8 cellular contexts compared by ENCODE assay signal in genomic region chr1:177913762-177914540, GRCh38. TPM values are rescaled to one million over a fixed set of nuclear protein-coding genes. Genes with fewer than 3 reads are reported as not detected.
DNase-seq lines count a peak whose midpoint lies in the region; ATAC-seq, FAIRE-seq and TF ChIP-seq lines count a peak whose summit lies in the region.

No MANE protein-coding gene starts in this region.

- in situ Hi-C loops in GM12878 (cut with MboI): no loop called here

- 0 out of 2 replicates have a peak, but pooled peaks have one; percentile 6 for TF ChIP-seq RAD21 in GM12878 (IDR thresholded peaks at IDR 0.05; ENCODE audit: insufficient read depth, low read depth, low read length)

- DNase-seq in DMS53 (lab: John Stamatoyannopoulos, UW) (peak; percentile 84), MM.1S (peak; percentile 44), GM12878 (ENCODE audit: low read depth, low spot score) (no peak), mesendoderm (peak; percentile 46)
- no peak for DNase-seq in activated naive CD8-positive, alpha-beta T cell treated with anti-CD3 and anti-CD28 coated beads for 36 hours
- DNase-seq in stimulated activated CD4-positive, alpha-beta T cell treated with anti-CD3 and anti-CD28 coated beads, Interleukin-2, amount 100 ng/mL, for 24 hours: no peak
- DNase-seq in effector CD8-positive, alpha-beta T cell (lab: John Stamatoyannopoulos, UW): no peak

- TF ChIP-seq CTCF in MM.1S (IDR thresholded peaks at IDR 0.05; ENCODE audit: low read length) (peak; percentile 84), GM12878 (IDR thresholded peaks at IDR 0.05 in 2 of 3, conservative IDR thresholded peaks at IDR 0.05 in 1 of 3; ENCODE audit: control insufficient read depth in 2 of 3, extremely low read depth in 1 of 3, insufficient read depth in 1 of 3, low read depth in 3 of 3, low read length in 3 of 3) (peak; percentile 22 to 31 (median 27); a peak in 3 of 6 replicates)

- H3K9me3 ChIP-seq in MM.1S (replicated peaks; ENCODE audit: insufficient read depth, low read length) (no peaks in the 10 kb centered on the region), GM12878 (replicated peaks; ENCODE audit: control insufficient read depth, insufficient read depth, low read length) (no peaks in the 10 kb centered on the region)

- no peak overlapping the region for H3K56ac ChIP-seq in mesendoderm (ENCODE audit: low read length)

- H3K4me3 Mint-ChIP-seq in activated naive CD8-positive, alpha-beta T cell treated with anti-CD3 and anti-CD28 coated beads for 36 hours: no peak overlapping the region

- H2AK5ac ChIP-seq in mesendoderm (ENCODE audit: low read length): no peak overlapping the region

- intact Hi-C loops in GM12878 (cut with micrococcal nuclease; ENCODE audit: unreplicated experiment): no loop called here

- POLR2A ChIA-PET in GM12878 (lab: Charles Lee): no interaction called here

- no peak overlapping the region for H4K5ac ChIP-seq in mesendoderm (ENCODE audit: low read length)

- H3K4me3 ChIP-seq in MM.1S (ENCODE audit: low read length) (no peak overlapping the region), GM12878 (no peak overlapping the region), mesendoderm (ENCODE audit: low read length) (no peak overlapping the region)

- H3K27me3 Mint-ChIP-seq in activated naive CD8-positive, alpha-beta T cell treated with anti-CD3 and anti-CD28 coated beads for 36 hours: peaks cover 4% of the 10 kb centered on the region

- H3F3A ChIP-seq in MM.1S (ENCODE audit: insufficient read depth, low read length): no peaks in the 10 kb centered on the region

- CTCF ChIA-PET in GM12878 (lab: Yijun Ruan, JAX): interaction anchor here (0.7 to 1.9 kb wide), 29 partner anchors 9 to 658 kb away, joined by 3 to 18 read pairs (median 3); no protein-coding TSS in a partner anchor

- no peak overlapping the region for H2BK120ac ChIP-seq in mesendoderm (ENCODE audit: low read depth, low read length)

- H3K9me2 ChIP-seq in MM.1S (replicated peaks; ENCODE audit: insufficient read depth, low read length): no peaks in the 10 kb centered on the region

- FAIRE-seq in GM12878 (lab: Jason Lieb, UNC): no peak

- H3K4ac ChIP-seq in mesendoderm (ENCODE audit: low read depth, low read length): no peak overlapping the region

- TF ChIP-seq POLR2A in GM12878 (IDR thresholded peaks at IDR 0.05; ENCODE audit: low read depth, low read length): no peak

- no peak overlapping the region for H3K18ac ChIP-seq in mesendoderm (ENCODE audit: low read length)

- H3K27me3 ChIP-seq in MM.1S (replicated peaks; ENCODE audit: insufficient read depth, low read length) (no peaks in the 10 kb centered on the region), GM12878 (replicated peaks in 1 of 2; ENCODE audit: control insufficient read depth in 2 of 2, insufficient read depth in 2 of 2, low read length in 1 of 2) (no peaks in the 10 kb centered on the region; a peak in 1 of 4 replicates), mesendoderm (ENCODE audit: insufficient read depth, low read length, poor library complexity) (no peaks in the 10 kb centered on the region)

- no peaks in the 10 kb centered on the region for H3K79me2 ChIP-seq in MM.1S (ENCODE audit: low read length)
- no peaks in the 10 kb centered on the region for H3K79me2 ChIP-seq in GM12878 (ENCODE audit: control insufficient read depth, insufficient read depth, low read length)
- no peaks in the 10 kb centered on the region for H3K79me2 ChIP-seq in mesendoderm (ENCODE audit: control insufficient read depth, insufficient read depth, low read length)

- H4K20me1 ChIP-seq in MM.1S (ENCODE audit: insufficient read depth, low read length): no peaks in the 10 kb centered on the region
- H4K20me1 ChIP-seq in GM12878 (ENCODE audit: control insufficient read depth, insufficient read depth): no peaks in the 10 kb centered on the region

- H3K27ac ChIP-seq in MM.1S (ENCODE audit: low read length) (no peak overlapping the region), GM12878 (ENCODE audit: control insufficient read depth, insufficient read depth) (no peak overlapping the region), mesendoderm (ENCODE audit: low read depth, low read length) (no peak overlapping the region)

- no peak overlapping the region for H2BK5ac ChIP-seq in mesendoderm (ENCODE audit: low read length)

- BruUV-seq in GM12878 (replicated peaks; lab: Mats Ljungman, UMichigan): no TSS peak

- no peaks in the 10 kb centered on the region for H3K9me3 Mint-ChIP-seq in activated naive CD8-positive, alpha-beta T cell treated with anti-CD3 and anti-CD28 coated beads for 36 hours

- RAD21 ChIA-PET in GM12878 (lab: Charles Lee; ENCODE audit: unreplicated experiment): interaction anchor here (0.6 to 2.6 kb wide), 17 partner anchors 14 to 1016 kb away, joined by 3 to 13 read pairs (median 5); no protein-coding TSS in a partner anchor

- H3K4me1 ChIP-seq in MM.1S (ENCODE audit: low read length): no peaks in the 10 kb centered on the region
- no peaks in the 10 kb centered on the region for H3K4me1 ChIP-seq in GM12878 (ENCODE audit: control insufficient read depth, insufficient read depth, low read length)
- H3K4me1 ChIP-seq in mesendoderm (ENCODE audit: control insufficient read depth, low read depth, low read length): no peaks in the 10 kb centered on the region

- no peaks in the 10 kb centered on the region for H3K4me1 Mint-ChIP-seq in activated naive CD8-positive, alpha-beta T cell treated with anti-CD3 and anti-CD28 coated beads for 36 hours

- H2BK15ac ChIP-seq in mesendoderm (replicated peaks; ENCODE audit: low read depth): no peak overlapping the region

- no peak overlapping the region for H3K9ac ChIP-seq in MM.1S (ENCODE audit: low read length)
- H3K9ac ChIP-seq in GM12878 (ENCODE audit: control insufficient read depth, insufficient read depth, low read length): no peak overlapping the region
- H3K9ac ChIP-seq in mesendoderm (ENCODE audit: low read length): no peak overlapping the region

- H3K36me3 ChIP-seq in MM.1S (replicated peaks; ENCODE audit: insufficient read depth, low read length) (no peaks in the 10 kb centered on the region), GM12878 (ENCODE audit: control insufficient read depth in 2 of 2, insufficient read depth in 2 of 2, low read length in 1 of 2) (no peaks in the 10 kb centered on the region), mesendoderm (ENCODE audit: control insufficient read depth, insufficient read depth, low read length) (no peaks in the 10 kb centered on the region)

- H4K8ac ChIP-seq in mesendoderm (ENCODE audit: low read depth, low read length): no peak overlapping the region

- H3K4me2 ChIP-seq in MM.1S (ENCODE audit: low read depth, low read length) (no peak overlapping the region), GM12878 (ENCODE audit: control insufficient read depth, insufficient read depth) (no peak overlapping the region), mesendoderm (ENCODE audit: low read length) (no peak overlapping the region)

- SMC1A ChIA-PET in GM12878 (lab: Charles Lee; ENCODE audit: uncharacterized antibody, unreplicated experiment): interaction anchor here (0.7 to 2.9 kb wide), 21 partner anchors 8 to 659 kb away, joined by 3 to 10 read pairs (median 3); no protein-coding TSS in a partner anchor

- peak; percentile 58 for ATAC-seq in GM12878
- no peak for ATAC-seq in HG02798 (IDR thresholded peaks at IDR 0.05; ENCODE audit: poor library complexity, unreplicated experiment)

- WGBS in GM12878 (ENCODE audit: insufficient coverage, insufficient replicate concordance, low lambda C conversion rate, missing lambda C conversion rate): 1% methylated on average over 4 of the region's 4 CpGs
- no CpG with 5 or more reads among the region's 4 CpGs for WGBS in mesendoderm (ENCODE audit: extremely low coverage, insufficient coverage, low lambda C conversion rate)

- H2AFZ ChIP-seq in MM.1S (ENCODE audit: low read length) (no peak overlapping the region), GM12878 (ENCODE audit: control insufficient read depth, low read depth, low read length) (no peak overlapping the region)

- H3K23ac ChIP-seq in mesendoderm (ENCODE audit: low read length): no peak overlapping the region

- no peak overlapping the region for H3K27ac Mint-ChIP-seq in activated naive CD8-positive, alpha-beta T cell treated with anti-CD3 and anti-CD28 coated beads for 36 hours

- H3K79me1 ChIP-seq in mesendoderm (ENCODE audit: low read length): no peaks in the 10 kb centered on the region

- no peak for TF ChIP-seq EP300 in GM12878 (IDR thresholded peaks at IDR 0.05; ENCODE audit: borderline replicate concordance in 1 of 2, control insufficient read depth in 1 of 2, low read depth in 2 of 2, low read length in 2 of 2)

- no peaks in the 10 kb centered on the region for H3K36me3 Mint-ChIP-seq in activated naive CD8-positive, alpha-beta T cell treated with anti-CD3 and anti-CD28 coated beads for 36 hours

TF ChIP-seq in GM12878, 131 proteins besides CTCF, POLR2A, EP300 and RAD21:
- TF ChIP-seq CBX5 (IDR thresholded peaks at IDR 0.05; ENCODE audit: low read depth): no peak
- TF ChIP-seq SMARCA5 (IDR thresholded peaks at IDR 0.05): no peak
- TF ChIP-seq BHLHE40 (IDR thresholded peaks at IDR 0.05; ENCODE audit: borderline replicate concordance in 1 of 2, low read depth in 2 of 2, low read length in 1 of 2): peak; percentile 11 to 80; a peak in 2 of 4 replicates
- no peak; the same call in 1 of the 2 replicates for TF ChIP-seq SMC3 (IDR thresholded peaks at IDR 0.05; ENCODE audit: borderline replicate concordance, low read length)
- TF ChIP-seq ZZZ3 (IDR thresholded peaks at IDR 0.05; ENCODE audit: control insufficient read depth, insufficient read length, low read depth): no peak
- TF ChIP-seq YBX1 (IDR thresholded peaks at IDR 0.05): no peak

RNA-seq across cellular contexts. Expression of gene SEC16B, which starts 55.9 kb away (rescaled TPM):
- 0.27 TPM in 1 of 2 replicates, not detected in the other for total RNA-seq in GM12878 (2013; cell fraction: nucleolus; rRNA removed)
- 0.17 and 0.38 TPM in 2 replicates for total RNA-seq in GM12878 (2014; rRNA removed)
- total RNA-seq in GM12878 (2014; rRNA removed; fragmentation: Illumina TruSeq; extraction: Trizol): 0.13 and 0.14 TPM in 2 replicates
- 0.10 and 0.21 TPM in 2 replicates for total RNA-seq in GM12878 (2021)
- not detected for polyA plus RNA-seq in GM12878 (2011; ENCODE audit: low read depth)
- 0.94 and 1.7 TPM in 2 replicates for polyA plus RNA-seq in GM12878 (2011; rRNA removed)
- polyA plus RNA-seq in GM12878 (2011; cell fraction: cytosol; rRNA removed): 1.1 and 1.2 TPM in 2 replicates
- 3.0 TPM in 2 replicates for polyA plus RNA-seq in GM12878 (2011; cell fraction: nucleus; rRNA removed)
- polyA plus RNA-seq in GM12878 (2012): not detected in 2 replicates
- polyA plus RNA-seq in GM12878 (2014; fragmentation: Illumina TruSeq; extraction: Trizol): 0.08 and 0.18 TPM in 2 replicates
- polyA plus RNA-seq in GM12878 (2014; fragmentation: Nextera tagmentation; extraction: Ambion mirVana): not detected
- polyA plus RNA-seq in GM12878 (2014; rRNA removed): 0.22 and 0.38 TPM in 2 replicates
- polyA plus RNA-seq in GM12878 (2016; fragmentation: Nextera tagmentation; extraction: Ambion mirVana): under 1 TPM; 0.11 to 0.18 TPM
- polyA minus RNA-seq in GM12878 (2011; rRNA and poly(A)+ RNA removed): 0.57 and 0.80 TPM in 2 replicates
- polyA minus RNA-seq in GM12878 (2011; cell fraction: cytosol; rRNA and poly(A)+ RNA removed): 0.42 and 0.67 TPM in 2 replicates
- 1.6 and 1.9 TPM in 2 replicates for polyA minus RNA-seq in GM12878 (2011; cell fraction: nucleus; rRNA and poly(A)+ RNA removed)
- polyA plus RNA-seq in mesendoderm (2013, experiment 1 of 2): 0.37 TPM
- polyA plus RNA-seq in mesendoderm (2013, experiment 2 of 2): 0.28 TPM
- not detected for total RNA-seq in activated naive CD8-positive, alpha-beta T cell treated with anti-CD3 and anti-CD28 coated beads for 36 hours

Comparison
In these comparisons a context has a peak if more than half of its experiments do, and no peak if none do; other contexts are left out.
1. DNase-seq: peak in DMS53 (single experiment), MM.1S (single experiment) and mesendoderm (single experiment); none in GM12878 (single experiment), activated naive CD8-positive, alpha-beta T cell treated with anti-CD3 and anti-CD28 coated beads for 36 hours (single experiment), stimulated activated CD4-positive, alpha-beta T cell treated with anti-CD3 and anti-CD28 coated beads, Interleukin-2, amount 100 ng/mL, for 24 hours (0 of 2) and effector CD8-positive, alpha-beta T cell (single experiment).